30 cellular contexts compared by ENCODE assay signal in the genomic region with DNA sequence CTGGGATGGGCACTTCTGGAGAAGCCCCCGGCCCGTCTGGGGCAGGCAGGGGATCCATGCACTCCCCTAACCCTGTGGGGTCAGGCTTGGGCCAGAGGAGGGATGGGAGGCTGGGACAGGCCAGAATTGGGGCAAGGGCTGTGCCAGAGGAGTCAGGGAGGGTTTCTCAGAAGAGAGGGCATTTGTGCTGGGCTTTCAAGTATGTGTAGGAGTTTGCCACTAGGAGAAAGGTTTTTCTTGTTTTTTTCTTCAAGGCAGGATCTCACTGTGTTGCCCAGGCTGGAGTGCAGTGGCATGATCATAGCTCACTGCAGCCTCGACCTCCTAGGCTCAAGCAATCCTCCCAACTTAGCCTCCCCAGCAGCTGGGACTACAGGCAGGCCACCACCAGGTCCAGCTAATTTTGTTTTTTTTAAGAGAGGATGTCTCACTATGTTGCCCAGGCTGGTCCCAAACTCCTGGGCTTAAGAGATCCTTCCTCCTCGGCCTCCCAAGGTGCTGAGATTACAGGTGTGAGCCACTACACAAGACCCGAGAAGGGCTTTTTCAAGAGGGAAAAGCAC. TPM values are rescaled to one million over a fixed set of nuclear protein-coding genes. Genes with fewer than 3 reads are reported as not detected.
DNase-seq lines count a peak whose midpoint lies in the region; ATAC-seq and TF ChIP-seq lines count a peak whose summit lies in the region.
"Had no signal": no experiment of that assay in that cellular context is flagged by ENCODE, and none has a peak within 500 bp of the region (broad histone marks: within the 10 kb centered on the region; RNA-seq: fewer than 3 reads in every experiment).

No MANE protein-coding gene starts in this region.

- H3K9me3 Mint-ChIP-seq in WTC11 (no peaks in the 10 kb centered on the region), naive B cell (no peaks in the 10 kb centered on the region)
- H3K9me3 Mint-ChIP-seq: activated naive CD8-positive, alpha-beta T cell treated with anti-CD3 and anti-CD28 coated beads, Interleukin-2, amount 50 U/mL, for 24 hours; IgD-negative memory B cell; natural killer cell treated with Interleukin-12 subunit alpha and Interleukin-12 subunit beta and Interleukin-15 and Interleukin-18, amount 100 ng/mL, for 72 hours; stimulated activated naive CD8-positive, alpha-beta T cell treated with anti-CD3 and anti-CD28 coated beads, Interleukin-15, amount 100 ng/mL, for 72 hours had no signal

- POLR2A ChIA-PET in HEK293 (lab: Yijun Ruan, JAX), result no interaction called here
- POLR2A ChIA-PET in WTC11 (lab: Charles Lee), result interaction anchor here (0.6 kb wide), 1 partner anchor 22 kb away, joined by 3 read pairs; no protein-coding TSS in a partner anchor

- H3K27ac Mint-ChIP-seq in WTC11, result no peak overlapping the region
- peak overlapping the region in 2 of 6 donors; percentile 62 to 83 for H3K27ac Mint-ChIP-seq in naive B cell
- H3K27ac Mint-ChIP-seq: activated naive CD8-positive, alpha-beta T cell treated with anti-CD3 and anti-CD28 coated beads, Interleukin-2, amount 50 U/mL, for 24 hours; natural killer cell treated with Interleukin-12 subunit alpha and Interleukin-12 subunit beta and Interleukin-15 and Interleukin-18, amount 100 ng/mL, for 72 hours had no signal

- TF ChIP-seq CTCF in HEK293 (tag by site-specific recombination; IDR thresholded peaks at IDR 0.05) (no peak), WTC11 (IDR thresholded peaks at IDR 0.05) (no peak)

- H3K4me1 Mint-ChIP-seq in WTC11, result peaks cover 15% of the 10 kb centered on the region
- H3K4me1 Mint-ChIP-seq in naive B cell, result peaks cover 21 to 27% (median 22%) of the 10 kb centered on the region in 3 donors

- no peaks in the 10 kb centered on the region for H3K36me3 Mint-ChIP-seq in WTC11
- H3K36me3 Mint-ChIP-seq in naive B cell, result no peaks in the 10 kb centered on the region
- H3K36me3 Mint-ChIP-seq: IgD-negative memory B cell; natural killer cell treated with Interleukin-12 subunit alpha and Interleukin-12 subunit beta and Interleukin-15 and Interleukin-18, amount 100 ng/mL, for 72 hours had no signal

- 0 out of 2 replicates have a peak overlapping the region, but pooled peaks have one; percentile 61 for H3K4me3 Mint-ChIP-seq in WTC11
- H3K4me3 Mint-ChIP-seq in naive B cell, result peak overlapping the region in 6 of 8 donors; percentile 42 to 80 (median 74)
- H3K4me3 Mint-ChIP-seq: activated naive CD8-positive, alpha-beta T cell treated with anti-CD3 and anti-CD28 coated beads, Interleukin-2, amount 50 U/mL, for 24 hours had no signal

- H3K9me3 ChIP-seq in HEK293 (ENCODE audit: control insufficient read depth, insufficient read depth, low read depth, low read length), result no peaks in the 10 kb centered on the region
- H3K9me3 ChIP-seq: body of pancreas, gastrocnemius medialis, mucosa of descending colon, ovary, SJSA1, thyroid gland had no signal

- H3K4me3 ChIP-seq in HEK293 (ENCODE audit: low read depth, low read length), result no peak overlapping the region
- H3K4me3 ChIP-seq: body of pancreas, mucosa of descending colon, ovary, SJSA1, thyroid gland had no signal

- H3K4me1 ChIP-seq in HEK293 (ENCODE audit: control insufficient read depth, insufficient read depth, low read length), result no peaks in the 10 kb centered on the region
- H3K4me1 ChIP-seq: SJSA1 had no signal

- no peak for DNase-seq in WTC11 (ENCODE audit: low spot score)
- DNase-seq in naive B cell, result no peak
- DNase-seq in substantia nigra (lab: John Stamatoyannopoulos, UW), result no peak
- no peak for DNase-seq in NCI-H1436 (lab: John Stamatoyannopoulos, UW)
- DNase-seq in SIG-M5 (lab: John Stamatoyannopoulos, UW), result no peak
- DNase-seq: activated CD4-positive, alpha-beta T cell treated with anti-CD3 and anti-CD28 coated beads, Interleukin-2, amount 50 U/mL, for 4 hours; activated naive CD4-positive, alpha-beta T cell; activated naive CD8-positive, alpha-beta T cell treated with anti-CD3 and anti-CD28 coated beads, Interleukin-2, amount 50 U/mL, for 24 hours; activated T-cell treated with anti-CD3 and anti-CD28 coated beads, Interleukin-2, amount 50 U/mL, for 48 hours; body of pancreas; DMS79; GDM1; hypothalamus; left colon; mucosa of descending colon; NCI-H1048; NCI-H1694 treated with DMSO at 0.1 percent for 48 hours; NCI-H446 treated with DMSO at 0.1 percent for 48 hours; NCI-H82; ovary; stimulated activated naive CD8-positive, alpha-beta T cell treated with anti-CD3 and anti-CD28 coated beads, Interleukin-15, amount 100 ng/mL, for 72 hours; thyroid gland had no signal

- H3K36me3 ChIP-seq in HEK293 (ENCODE audit: control insufficient read depth in 2 of 2, insufficient read depth in 1 of 2, low read length in 2 of 2), result no peaks in the 10 kb centered on the region
- H3K36me3 ChIP-seq: gastrocnemius medialis, ovary, thyroid gland had no signal

- H3K27ac ChIP-seq in HEK293 (ENCODE audit: extremely low read depth, low read depth, low read length), result no peak overlapping the region
- no peak overlapping the region for H3K27ac ChIP-seq in substantia nigra (ENCODE audit: low read depth, low read length, poor library complexity, severe bottlenecking)
- H3K27ac ChIP-seq: body of pancreas, ovary, SJSA1, skin epidermis, thyroid gland had no signal

- H3K27me3 Mint-ChIP-seq in WTC11 (ENCODE audit: low read depth), result peaks cover 68% of the 10 kb centered on the region
- H3K27me3 Mint-ChIP-seq in naive B cell, result peaks cover 0 to 12% (median 0%) of the 10 kb centered on the region in 3 donors
- H3K27me3 Mint-ChIP-seq: activated naive CD8-positive, alpha-beta T cell treated with anti-CD3 and anti-CD28 coated beads, Interleukin-2, amount 50 U/mL, for 24 hours had no signal

- ATAC-seq in WTC11 (no peak), naive B cell (ENCODE audit: low read depth in 2 of 2) (no peak), GM21528 (IDR thresholded peaks at IDR 0.05; ENCODE audit: low FRiP score, unreplicated experiment) (no peak)
- ATAC-seq: activated naive CD8-positive, alpha-beta T cell treated with anti-CD3 and anti-CD28 coated beads, Interleukin-2, amount 50 U/mL, for 24 hours; body of pancreas; left colon; mucosa of descending colon; natural killer cell treated with Interleukin-12 subunit alpha and Interleukin-12 subunit beta and Interleukin-15 and Interleukin-18, amount 100 ng/mL, for 72 hours; stimulated activated naive CD8-positive, alpha-beta T cell treated with anti-CD3 and anti-CD28 coated beads, Interleukin-15, amount 100 ng/mL, for 72 hours had no signal

- CTCF ChIA-PET in HEK293 (lab: Yijun Ruan, JAX) (interaction anchor here (0.6 to 0.9 kb wide), 3 partner anchors 14 to 225 kb away, joined by 3 to 4 read pairs (median 3); no protein-coding TSS in a partner anchor), WTC11 (lab: Charles Lee) (no interaction called here)

TF ChIP-seq in HEK293, 187 proteins besides CTCF, POLR2A, EP300 and RAD21 (continues in another document):
- TF ChIP-seq GLIS2 (tag by site-specific recombination; IDR thresholded peaks at IDR 0.05), result no peak
- TF ChIP-seq ZBTB1 (tag by site-specific recombination; IDR thresholded peaks at IDR 0.05), result no peak
- TF ChIP-seq, protein P1, sequence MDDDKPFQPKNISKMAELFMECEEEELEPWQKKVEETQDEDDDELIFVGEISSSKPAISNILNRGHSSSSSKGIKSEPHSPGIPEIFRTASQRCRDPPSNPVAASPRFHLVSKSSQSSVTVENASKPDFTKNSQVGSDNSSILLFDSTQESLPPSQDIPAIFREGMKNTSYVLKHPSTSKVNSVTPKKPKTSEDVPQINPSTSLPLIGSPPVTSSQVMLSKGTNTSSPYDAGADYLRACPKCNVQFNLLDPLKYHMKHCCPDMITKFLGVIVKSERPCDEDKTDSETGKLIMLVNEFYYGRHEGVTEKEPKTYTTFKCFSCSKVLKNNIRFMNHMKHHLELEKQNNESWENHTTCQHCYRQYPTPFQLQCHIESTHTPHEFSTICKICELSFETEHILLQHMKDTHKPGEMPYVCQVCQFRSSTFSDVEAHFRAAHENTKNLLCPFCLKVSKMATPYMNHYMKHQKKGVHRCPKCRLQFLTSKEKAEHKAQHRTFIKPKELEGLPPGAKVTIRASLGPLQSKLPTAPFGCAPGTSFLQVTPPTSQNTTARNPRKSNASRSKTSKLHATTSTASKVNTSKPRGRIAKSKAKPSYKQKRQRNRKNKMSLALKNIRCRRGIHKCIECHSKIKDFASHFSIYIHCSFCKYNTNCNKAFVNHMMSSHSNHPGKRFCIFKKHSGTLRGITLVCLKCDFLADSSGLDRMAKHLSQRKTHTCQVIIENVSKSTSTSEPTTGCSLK (tag by site-specific recombination; IDR thresholded peaks at IDR 0.05), result no peak
- TF ChIP-seq ZNF624 (tag by site-specific recombination; IDR thresholded peaks at IDR 0.05), result no peak

TF ChIP-seq in WTC11, 78 proteins besides CTCF, POLR2A, EP300 and RAD21:
- TF ChIP-seq ELF4 (CRISPR knock-in tag; IDR thresholded peaks at IDR 0.05; ENCODE audit: low read depth) (no peak), NR3C1 (CRISPR knock-in tag; conservative IDR thresholded peaks at IDR 0.05; ENCODE audit: low read depth) (no peak), RELA (CRISPR knock-in tag; IDR thresholded peaks at IDR 0.05; ENCODE audit: borderline replicate concordance) (no peak), ZNF121 (CRISPR knock-in tag; IDR thresholded peaks at IDR 0.05) (peak; percentile 81; the same call in 1 of the 2 replicates), ESRRA (CRISPR knock-in tag; IDR thresholded peaks at IDR 0.05; ENCODE audit: borderline replicate concordance) (no peak)
- TF ChIP-seq, protein P2, sequence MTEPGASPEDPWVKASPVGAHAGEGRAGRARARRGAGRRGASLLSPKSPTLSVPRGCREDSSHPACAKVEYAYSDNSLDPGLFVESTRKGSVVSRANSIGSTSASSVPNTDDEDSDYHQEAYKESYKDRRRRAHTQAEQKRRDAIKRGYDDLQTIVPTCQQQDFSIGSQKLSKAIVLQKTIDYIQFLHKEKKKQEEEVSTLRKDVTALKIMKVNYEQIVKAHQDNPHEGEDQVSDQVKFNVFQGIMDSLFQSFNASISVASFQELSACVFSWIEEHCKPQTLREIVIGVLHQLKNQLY (CRISPR knock-in tag; IDR thresholded peaks at IDR 0.05), result no peak
TF ChIP-seq in WTC11: peak in this region for 1.

RNA-seq across cellular contexts. Expression of a gene that starts 1.1 kb away (rescaled TPM):
- 1.3 to 1.7 TPM (median 1.7 TPM) in 3 replicates for total RNA-seq in WTC11 (2021)
- polyA plus RNA-seq in naive B cell (ENCODE audit: low read depth in 6 of 6), result 1 to 10 TPM in 1 of 6 donors, under 1 TPM in 3, not detected in 2; 0.19 to 1.4 (median 0.38) TPM
- total RNA-seq: body of pancreas, RPMI7951 had no signal

RNA-seq across cellular contexts. Expression of a gene that starts 20.8 kb away (rescaled TPM):
- total RNA-seq in WTC11 (2021), result 18.4 to 24.2 TPM (median 20.9 TPM) in 3 replicates
- 10 to 100 TPM; 26.2 to 31.6 (median 28.2) TPM for polyA plus RNA-seq in naive B cell (ENCODE audit: low read depth in 6 of 6)

RNA-seq across cellular contexts. Expression of a gene that starts 20.9 kb away (rescaled TPM):
- total RNA-seq in WTC11 (2021), result 78.1 to 87.1 TPM (median 78.7 TPM) in 3 replicates
- 100 to 1,000 TPM in 1 of 6 donors, 10 to 100 TPM in 5; 74.7 to 141 (median 85.8) TPM for polyA plus RNA-seq in naive B cell (ENCODE audit: low read depth in 6 of 6)

RNA-seq across cellular contexts. Expression of a gene that starts 32.0 kb away (rescaled TPM):
- total RNA-seq in WTC11 (2021), result 22.7 to 24.9 TPM (median 23.4 TPM) in 3 replicates
- 10 to 100 TPM; 25.6 to 38.4 (median 31.4) TPM for polyA plus RNA-seq in naive B cell (ENCODE audit: low read depth in 6 of 6)

RNA-seq across cellular contexts. Expression of a gene that starts 32.9 kb away (rescaled TPM):
- 46.0 to 53.4 TPM (median 51.8 TPM) in 3 replicates for total RNA-seq in WTC11 (2021)
- polyA plus RNA-seq in naive B cell (ENCODE audit: low read depth in 6 of 6), result 10 to 100 TPM; 15.0 to 22.9 (median 18.3) TPM
